ENCODE assay signal across 9 cellular contexts in the genomic region with DNA sequence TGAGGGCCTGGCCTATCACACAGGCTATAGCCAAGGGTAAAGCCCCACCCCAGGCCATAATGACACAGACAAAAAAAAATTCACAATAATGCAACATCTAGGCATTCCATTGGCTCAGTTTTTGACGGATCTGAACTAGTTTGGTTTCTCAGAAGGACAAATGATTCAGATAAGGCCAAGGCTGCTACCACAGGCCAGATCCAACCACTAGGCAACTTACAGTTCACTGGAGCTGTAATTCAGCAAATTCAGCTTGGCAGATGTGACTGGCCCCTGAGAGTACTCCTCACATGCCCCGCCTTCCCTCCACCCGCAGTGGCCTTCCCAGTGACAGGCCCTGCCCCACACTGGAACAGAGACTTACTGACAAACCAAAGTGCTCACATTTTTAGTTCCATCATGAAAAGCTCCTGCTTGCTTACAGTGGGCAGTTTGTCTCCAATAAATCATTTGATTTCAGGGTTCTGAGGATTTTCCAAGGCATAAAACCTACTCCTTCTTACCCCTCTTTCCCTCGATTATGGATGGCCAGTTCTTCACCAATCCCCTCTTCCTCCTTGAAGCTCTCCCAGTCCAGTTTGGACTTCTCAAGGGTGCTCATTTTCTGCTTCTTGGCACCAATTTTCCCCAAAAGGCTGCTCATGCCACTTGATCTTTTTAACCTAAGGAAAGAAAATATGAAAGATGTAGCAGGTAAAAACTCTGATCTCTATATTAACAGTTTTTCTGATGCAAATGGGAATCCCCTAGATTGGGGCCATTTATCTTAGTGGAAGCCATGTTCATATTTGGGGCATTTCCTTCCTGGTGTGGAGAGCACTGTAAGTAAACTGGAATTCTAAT. TPM values are rescaled to one million over a fixed set of nuclear protein-coding genes. Genes with fewer than 3 reads are reported as not detected.
DNase-seq lines count a peak whose midpoint lies in the region; ATAC-seq and TF ChIP-seq lines count a peak whose summit lies in the region.
"Had no signal": no experiment of that assay in that cellular context is flagged by ENCODE, and none has a peak within 500 bp of the region (broad histone marks: within the 10 kb centered on the region; RNA-seq: fewer than 3 reads in every experiment).

No MANE protein-coding gene starts in this region.

- peak; percentile 67 for ATAC-seq in left ventricle myocardium superior
- no peak for ATAC-seq in HG02973 (IDR thresholded peaks at IDR 0.05; ENCODE audit: unreplicated experiment)

- H3K4me1 ChIP-seq in CD8-positive, alpha-beta memory T cell (ENCODE audit: insufficient read depth, low read length): peaks cover 18% of the 10 kb centered on the region

- peaks cover 29% of the 10 kb centered on the region for H3K4me1 Mint-ChIP-seq in activated naive CD8-positive, alpha-beta T cell (ENCODE audit: low read depth)
- peaks cover 4 to 24% (median 21%) of the 10 kb centered on the region in 3 donors for H3K4me1 Mint-ChIP-seq in CD8-positive, alpha-beta memory T cell

- H3K27me3 ChIP-seq in CD8-positive, alpha-beta memory T cell (ENCODE audit: insufficient read depth, low read length, poor library complexity, severe bottlenecking): no peaks in the 10 kb centered on the region

- no peak overlapping the region for H3K27ac ChIP-seq in CD8-positive, alpha-beta memory T cell (ENCODE audit: low read depth, low read length)

- DNase-seq in HFF-Myc (ENCODE audit: extremely low read depth, low read depth) (peak; percentile 63), left ventricle myocardium superior (peak; percentile 59), skeletal muscle cell (ENCODE audit: low read depth) (peak; percentile 46), NCI-H2227 treated with DMSO at 0.1 percent for 48 hours (lab: John Stamatoyannopoulos, UW) (no peak), foreskin melanocyte (no peak)
- DNase-seq in CD8-positive, alpha-beta memory T cell: no peak

- peak overlapping the region; percentile 74 for H3K27ac Mint-ChIP-seq in activated naive CD8-positive, alpha-beta T cell
- peak overlapping the region in 1 of 8 donors; percentile 57 for H3K27ac Mint-ChIP-seq in CD8-positive, alpha-beta memory T cell
- H3K27ac Mint-ChIP-seq: T-helper 1 cell treated with Interleukin-12 subunit alpha and Interleukin-12 subunit beta and Interleukin-4 antibody, amounts not matched to agents 30 μg/mL and 1 μg/mL, for 36 hours had no signal

- TF ChIP-seq CTCF in HFF-Myc (IDR thresholded peaks at IDR 0.05; ENCODE audit: low read depth, low read length, missing control alignments): no peak

- H3K36me3 ChIP-seq in CD8-positive, alpha-beta memory T cell (ENCODE audit: insufficient read depth, low read length): peaks cover 4% of the 10 kb centered on the region

- intact Hi-C loops in left ventricle myocardium superior (cut with micrococcal nuclease): no loop called here

- no peaks in the 10 kb centered on the region for H3K27me3 Mint-ChIP-seq in activated naive CD8-positive, alpha-beta T cell
- H3K27me3 Mint-ChIP-seq in CD8-positive, alpha-beta memory T cell: no peaks in the 10 kb centered on the region

- H3K4me3 ChIP-seq in HFF-Myc (replicated peaks; ENCODE audit: low read depth, low read length): no peak overlapping the region
- no peak overlapping the region for H3K4me3 ChIP-seq in skeletal muscle cell (ENCODE audit: low read depth, low read length)
- no peak overlapping the region for H3K4me3 ChIP-seq in CD8-positive, alpha-beta memory T cell (ENCODE audit: low read length)

- CTCF ChIA-PET in CD8-positive, alpha-beta memory T cell (lab: Charles Lee): interaction anchor here (1.1 kb wide), 1 partner anchor 71 kb away, joined by 3 read pairs; no protein-coding TSS in a partner anchor

- no peaks in the 10 kb centered on the region for H3K9me3 Mint-ChIP-seq in activated naive CD8-positive, alpha-beta T cell (ENCODE audit: low read depth)
- H3K9me3 Mint-ChIP-seq in CD8-positive, alpha-beta memory T cell: no peaks in the 10 kb centered on the region
- H3K9me3 Mint-ChIP-seq: T-helper 1 cell treated with Interleukin-12 subunit alpha and Interleukin-12 subunit beta and Interleukin-4 antibody, amounts not matched to agents 30 μg/mL and 1 μg/mL, for 36 hours had no signal

- no peaks in the 10 kb centered on the region for H3K9me3 ChIP-seq in CD8-positive, alpha-beta memory T cell (ENCODE audit: low read length)

- POLR2A ChIA-PET in CD8-positive, alpha-beta memory T cell (lab: Charles Lee): no interaction called here

- peaks cover 34% of the 10 kb centered on the region for H3K36me3 Mint-ChIP-seq in activated naive CD8-positive, alpha-beta T cell
- peaks cover 19 to 58% (median 35%) of the 10 kb centered on the region in 3 donors for H3K36me3 Mint-ChIP-seq in CD8-positive, alpha-beta memory T cell

- H3K4me3 Mint-ChIP-seq in activated naive CD8-positive, alpha-beta T cell: peak overlapping the region; percentile 58
- no peak overlapping the region for H3K4me3 Mint-ChIP-seq in CD8-positive, alpha-beta memory T cell
- H3K4me3 Mint-ChIP-seq: T-helper 1 cell treated with Interleukin-12 subunit alpha and Interleukin-12 subunit beta and Interleukin-4 antibody, amounts not matched to agents 30 μg/mL and 1 μg/mL, for 36 hours had no signal

RNA-seq across cellular contexts. Expression of a gene that starts 53.3 kb away (rescaled TPM):
- total RNA-seq in left ventricle myocardium superior: 82.9 TPM
- under 1 TPM; 0.88 to 0.95 TPM for total RNA-seq in CD8-positive, alpha-beta memory T cell
- not detected for polyA plus RNA-seq in CD8-positive, alpha-beta memory T cell

Comparison
In these comparisons a context has a peak if more than half of its experiments do, and no peak if none do; other contexts are left out.
1. DNase-seq: peak in HFF-Myc (single experiment), left ventricle myocardium superior (single experiment) and skeletal muscle cell (single experiment); none in NCI-H2227 treated with DMSO at 0.1 percent for 48 hours (single experiment), foreskin melanocyte (single experiment) and CD8-positive, alpha-beta memory T cell (0 of 5).
2. RNA of a gene that starts 53.3 kb away (total RNA-seq): 82.9 TPM in left ventricle myocardium superior (single experiment); 0.88 to 0.95 TPM in CD8-positive, alpha-beta memory T cell; every median in the first group is over 10 times any median in the second.